11 cellular contexts compared by ENCODE assay signal in the genomic region with DNA sequence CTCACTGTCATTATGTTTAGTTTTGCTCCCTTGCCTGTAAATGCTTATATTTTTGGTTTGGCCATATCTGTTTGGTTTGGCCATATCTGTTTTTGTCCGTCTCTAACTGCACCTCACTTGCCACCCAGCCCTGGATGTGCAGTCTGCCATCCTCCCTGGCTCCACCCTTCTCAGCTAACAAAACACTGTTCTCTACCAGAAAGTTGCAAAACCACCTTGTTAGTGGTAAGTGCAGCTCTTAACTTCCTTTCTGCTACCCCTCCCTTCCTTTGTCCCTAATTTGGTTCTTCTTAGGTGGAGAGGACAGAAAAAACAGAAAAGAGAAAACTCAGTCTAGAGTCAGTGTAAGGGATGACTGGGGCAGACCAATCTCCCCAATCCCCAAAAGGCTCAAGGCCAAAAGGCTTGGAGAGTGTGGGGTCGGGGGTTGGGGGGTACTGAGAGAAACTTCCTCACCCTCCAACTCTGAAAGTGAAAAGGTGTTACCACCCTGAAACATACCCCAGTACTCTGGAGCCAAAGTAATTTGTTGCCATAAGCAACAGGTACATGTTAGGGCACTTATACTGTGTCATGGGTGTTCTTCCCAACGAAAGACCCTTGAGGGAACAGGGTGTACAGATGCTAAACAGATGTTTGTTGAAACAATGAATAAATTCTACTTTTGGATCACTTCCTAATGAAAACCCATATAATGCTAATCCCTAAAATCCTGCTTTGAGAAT. TPM values are rescaled to one million over a fixed set of nuclear protein-coding genes. Genes with fewer than 3 reads are reported as not detected.
DNase-seq lines count a peak whose midpoint lies in the region; ATAC-seq and TF ChIP-seq lines count a peak whose summit lies in the region.
"Had no signal": no experiment of that assay in that cellular context is flagged by ENCODE, and none has a peak within 500 bp of the region (broad histone marks: within the 10 kb centered on the region; RNA-seq: fewer than 3 reads in every experiment).

No MANE protein-coding gene starts in this region.

- intact Hi-C loops in right cardiac atrium (cut with DNase I): no loop called here
- intact Hi-C loops in Right ventricle myocardium inferior (cut with DNase I): no loop called here

- H3K4me1 ChIP-seq in right cardiac atrium (ENCODE audit: control insufficient read depth, insufficient read depth, low read length): no peaks in the 10 kb centered on the region
- H3K4me1 ChIP-seq in upper lobe of left lung: peaks cover 15 to 47% (median 31%) of the 10 kb centered on the region in 4 donors

- TF ChIP-seq EP300 in upper lobe of left lung (IDR thresholded peaks at IDR 0.05): no peak

- DNase-seq in right cardiac atrium (no peak), Right ventricle myocardium inferior (ENCODE audit: missing footprints) (no peak), OCI-M1 (lab: John Stamatoyannopoulos, UW) (peak; percentile 50), upper lobe of left lung (peak in 1 of 2 donors; percentile 75), GM19240 (ENCODE audit: insufficient read length, low spot score) (no peak), kidney glomerular epithelial cell (lab: John Stamatoyannopoulos, UW) (no peak)
- DNase-seq in central memory CD4-positive, alpha-beta T cell: peak; percentile 74
- DNase-seq: DMS79 treated with DMSO at 0.1 percent for 48 hours had no signal

- H3K9me3 ChIP-seq in right cardiac atrium (ENCODE audit: control insufficient read depth, low read length): no peaks in the 10 kb centered on the region
- no peaks in the 10 kb centered on the region for H3K9me3 ChIP-seq in upper lobe of left lung

- no peak for TF ChIP-seq CTCF in upper lobe of left lung (IDR thresholded peaks at IDR 0.05)

- ATAC-seq in right cardiac atrium (peak; percentile 41 to 67), Right ventricle myocardium inferior (no peak), upper lobe of left lung (ENCODE audit: low FRiP score in 2 of 2) (peak; percentile 53 to 71), HG03159 (IDR thresholded peaks at IDR 0.05; ENCODE audit: unreplicated experiment) (no peak)

- H3K27ac ChIP-seq in right cardiac atrium (ENCODE audit: low read length): no peak overlapping the region
- peak overlapping the region; percentile 13 to 94 (median 62) for H3K27ac ChIP-seq in upper lobe of left lung
- H3K27ac ChIP-seq: epithelial cell of prostate had no signal

- H3K36me3 ChIP-seq in upper lobe of left lung: no peaks in the 10 kb centered on the region

- H3K27me3 ChIP-seq in right cardiac atrium (ENCODE audit: control insufficient read depth, insufficient read depth): no peaks in the 10 kb centered on the region
- no peaks in the 10 kb centered on the region for H3K27me3 ChIP-seq in upper lobe of left lung

- H3K4me3 ChIP-seq in right cardiac atrium (ENCODE audit: low read length) (no peak overlapping the region), upper lobe of left lung (no peak overlapping the region)

- TF ChIP-seq POLR2A in upper lobe of left lung (IDR thresholded peaks at IDR 0.05): no peak

- 59% methylated on average over 3 of the region's 3 CpGs for WGBS in right cardiac atrium
- WGBS in upper lobe of left lung, 2 donors: 30 to 55% methylated on average over 3 of the region's 3 CpGs

RNA-seq across cellular contexts. Expression of gene BIN2, which starts 5.0 kb away (rescaled TPM):
- total RNA-seq in right cardiac atrium: 1 to 10 TPM; 2.5 to 4.5 (median 3.2) TPM
- polyA plus RNA-seq in right cardiac atrium: 1.8 TPM
- 2.0 TPM for total RNA-seq in Right ventricle myocardium inferior
- 10 to 100 TPM; 16.5 to 54.5 (median 30.6) TPM for total RNA-seq in upper lobe of left lung
- total RNA-seq: pulmonary artery endothelial cell had no signal

RNA-seq across cellular contexts. Expression of gene CELA1, which starts 27.5 kb away (rescaled TPM):
- total RNA-seq in right cardiac atrium (under 1 TPM in 1 of 4 donors, not detected in 3; 0.26 TPM), Right ventricle myocardium inferior (not detected), upper lobe of left lung (not detected)
- polyA plus RNA-seq in right cardiac atrium: not detected
- total RNA-seq: pulmonary artery endothelial cell had no signal

RNA-seq across cellular contexts. Expression of gene SMAGP, which starts 48.8 kb away (rescaled TPM):
- total RNA-seq in right cardiac atrium (1 to 10 TPM; 1.4 to 6.2 (median 3.1) TPM), Right ventricle myocardium inferior (3.8 TPM), upper lobe of left lung (10 to 100 TPM; 25.1 to 58.2 (median 28.8) TPM)
- polyA plus RNA-seq in right cardiac atrium: 3.6 TPM

Comparison
In these comparisons a context has a peak if more than half of its experiments do, and no peak if none do; other contexts are left out.
1. ATAC-seq: peak in right cardiac atrium (2 of 2) and upper lobe of left lung (2 of 2); none in Right ventricle myocardium inferior (single experiment) and HG03159 (single experiment).
2. DNase-seq: peak in OCI-M1 (single experiment) and central memory CD4-positive, alpha-beta T cell (single experiment); none in right cardiac atrium (0 of 3), Right ventricle myocardium inferior (single experiment), GM19240 (single experiment) and kidney glomerular epithelial cell (single experiment).